Comparison of ENCODE assay signal across 1 cellular context in the genomic region with DNA sequence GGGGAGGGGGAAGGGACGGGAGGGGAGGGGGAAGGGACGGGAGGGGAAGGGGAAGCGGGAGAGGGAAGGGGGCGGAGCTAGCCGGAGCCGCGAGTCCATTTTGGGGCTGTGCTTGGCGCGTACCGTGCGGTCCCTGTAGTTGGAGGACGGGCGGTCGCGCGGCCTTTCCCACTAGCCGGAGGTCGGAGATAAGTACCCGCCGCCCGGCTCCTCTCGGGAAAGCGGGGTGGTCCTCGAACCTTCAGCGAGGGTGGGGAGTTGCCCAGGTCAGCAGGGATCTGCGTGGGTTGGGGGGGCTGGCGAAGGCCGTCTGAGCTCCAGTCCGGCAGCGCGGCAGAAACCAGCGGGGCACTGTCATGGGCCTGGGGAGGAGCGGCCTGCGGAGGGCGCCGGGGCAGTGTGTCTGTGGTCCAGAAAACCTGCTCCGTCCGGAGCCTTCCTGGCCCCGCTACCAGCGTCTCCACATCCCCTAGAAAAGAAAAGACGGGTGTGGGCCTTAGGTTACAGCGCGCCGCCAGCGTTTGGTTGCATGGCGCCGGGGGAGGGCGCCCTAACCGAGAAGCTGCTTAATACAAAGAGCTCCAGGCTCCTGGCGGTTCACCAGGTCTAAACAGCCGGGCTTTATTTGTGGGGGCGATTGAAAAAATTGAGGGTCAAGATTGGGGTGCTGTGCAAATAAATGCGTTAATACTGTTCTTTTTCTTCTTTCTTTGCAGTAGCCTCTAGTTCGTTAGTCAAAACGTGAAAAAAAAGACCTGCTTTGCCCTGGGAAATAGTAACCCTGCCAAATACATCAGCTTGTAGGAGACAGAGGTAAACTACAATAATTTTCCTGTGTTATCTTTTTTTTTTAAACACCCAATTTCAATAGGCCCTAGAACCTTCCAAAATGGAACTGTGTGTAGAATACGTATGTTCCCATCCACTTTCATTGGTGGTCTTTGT.
A peak's percentile ranks its signal among the peaks of the same experiment; 100 is the strongest.
TF ChIP-seq lines count a peak whose summit lies in the region.

A gene with protein sequence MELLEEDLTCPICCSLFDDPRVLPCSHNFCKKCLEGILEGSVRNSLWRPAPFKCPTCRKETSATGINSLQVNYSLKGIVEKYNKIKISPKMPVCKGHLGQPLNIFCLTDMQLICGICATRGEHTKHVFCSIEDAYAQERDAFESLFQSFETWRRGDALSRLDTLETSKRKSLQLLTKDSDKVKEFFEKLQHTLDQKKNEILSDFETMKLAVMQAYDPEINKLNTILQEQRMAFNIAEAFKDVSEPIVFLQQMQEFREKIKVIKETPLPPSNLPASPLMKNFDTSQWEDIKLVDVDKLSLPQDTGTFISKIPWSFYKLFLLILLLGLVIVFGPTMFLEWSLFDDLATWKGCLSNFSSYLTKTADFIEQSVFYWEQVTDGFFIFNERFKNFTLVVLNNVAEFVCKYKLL (plus strand): TSS at position 92 of the 945 bp plus-strand sequence. CDS start 14,899 bp downstream, outside the sequence.

TF ChIP-seq in HepG2, 621 proteins besides CTCF, POLR2A, EP300 and RAD21 (continued from another document and continues in another):
- TF ChIP-seq MXI1 (IDR thresholded peaks at IDR 0.05; ENCODE audit: borderline replicate concordance, low read depth, low read length) (peak; percentile 61; the same call in 1 of the 3 replicates), TAF1 (CRISPR knock-in tag; IDR thresholded peaks at IDR 0.05) (peak; percentile 71; the same call in 1 of the 2 replicates), ZC3H13 (CRISPR knock-in tag; IDR thresholded peaks at IDR 0.05) (no peak), ZZZ3 (CRISPR knock-in tag; IDR thresholded peaks at IDR 0.05; ENCODE audit: borderline replicate concordance) (no peak), GLMP (CRISPR knock-in tag; IDR thresholded peaks at IDR 0.05; ENCODE audit: borderline replicate concordance) (no peak), RAD51 (IDR thresholded peaks at IDR 0.05; ENCODE audit: borderline replicate concordance) (no peak), REXO4 (CRISPR knock-in tag; IDR thresholded peaks at IDR 0.05; ENCODE audit: borderline replicate concordance) (no peak), ZNF503 (CRISPR knock-in tag; IDR thresholded peaks at IDR 0.05) (no peak; the same call in 1 of the 2 replicates), ZNF710 (CRISPR knock-in tag; IDR thresholded peaks at IDR 0.05; ENCODE audit: borderline replicate concordance) (no peak; the same call in 1 of the 2 replicates), ZHX1 (CRISPR knock-in tag; IDR thresholded peaks at IDR 0.05; ENCODE audit: low read depth) (no peak; the same call in 1 of the 2 replicates), DNMT1 (CRISPR knock-in tag; IDR thresholded peaks at IDR 0.05) (no peak), TEAD3 (CRISPR knock-in tag; optimal IDR thresholded peaks at IDR 0.05; ENCODE audit: borderline replicate concordance) (no peak), ZBTB7B (CRISPR knock-in tag; IDR thresholded peaks at IDR 0.05) (no peak), PPARG (CRISPR knock-in tag; conservative IDR thresholded peaks at IDR 0.05) (no peak), BCL6 (CRISPR knock-in tag; IDR thresholded peaks at IDR 0.05) (peak; percentile 17; the same call in 1 of the 2 replicates), DNMT3B (CRISPR knock-in tag; conservative IDR thresholded peaks at IDR 0.05) (no peak), NPAS2 (CRISPR knock-in tag; IDR thresholded peaks at IDR 0.05; ENCODE audit: borderline replicate concordance) (no peak), SIN3B (IDR thresholded peaks at IDR 0.05; ENCODE audit: low read length) (no peak), ZNF556 (CRISPR knock-in tag; IDR thresholded peaks at IDR 0.05; ENCODE audit: borderline replicate concordance) (0 out of 2 replicates have a peak, but pooled peaks have one; percentile 39), ZNF7 (CRISPR knock-in tag; IDR thresholded peaks at IDR 0.05) (no peak), ZBTB42 (CRISPR knock-in tag; IDR thresholded peaks at IDR 0.05) (no peak), ZNF510 (CRISPR knock-in tag; IDR thresholded peaks at IDR 0.05; ENCODE audit: low read depth) (no peak), RFX1 (IDR thresholded peaks at IDR 0.05) (no peak), MEIS2 (CRISPR knock-in tag; IDR thresholded peaks at IDR 0.05) (no peak), ZNF136 (CRISPR knock-in tag; IDR thresholded peaks at IDR 0.05; ENCODE audit: low read depth) (no peak), NR3C1 (CRISPR knock-in tag; IDR thresholded peaks at IDR 0.05) (no peak), ZNF333 (CRISPR knock-in tag; IDR thresholded peaks at IDR 0.05; ENCODE audit: borderline replicate concordance) (no peak), BRCA1 (CRISPR knock-in tag; IDR thresholded peaks at IDR 0.05) (peak; percentile 69), ZNF513 (CRISPR knock-in tag; conservative IDR thresholded peaks at IDR 0.05) (no peak), TOPORS (CRISPR knock-in tag; IDR thresholded peaks at IDR 0.05) (no peak), ZNF737 (CRISPR knock-in tag; IDR thresholded peaks at IDR 0.05; ENCODE audit: borderline replicate concordance) (0 out of 2 replicates have a peak, but pooled peaks have one; percentile 57), SOX13 (IDR thresholded peaks at IDR 0.05) (no peak), SOX13 (CRISPR knock-in tag; conservative IDR thresholded peaks at IDR 0.05 in 1 of 2, IDR thresholded peaks at IDR 0.05 in 1 of 2) (peak in 1 of 2 experiments; percentile 27; a peak in 1 of 4 replicates), ZBTB1 (CRISPR knock-in tag; IDR thresholded peaks at IDR 0.05; ENCODE audit: borderline replicate concordance) (no peak), ZSCAN21 (CRISPR knock-in tag; IDR thresholded peaks at IDR 0.05; ENCODE audit: borderline replicate concordance) (no peak; the same call in 1 of the 2 replicates), RFXANK (CRISPR knock-in tag; IDR thresholded peaks at IDR 0.05) (no peak), ZNF768 (CRISPR knock-in tag; IDR thresholded peaks at IDR 0.05) (peak; percentile 73; the same call in 1 of the 2 replicates)
- TF ChIP-seq, protein P1, sequence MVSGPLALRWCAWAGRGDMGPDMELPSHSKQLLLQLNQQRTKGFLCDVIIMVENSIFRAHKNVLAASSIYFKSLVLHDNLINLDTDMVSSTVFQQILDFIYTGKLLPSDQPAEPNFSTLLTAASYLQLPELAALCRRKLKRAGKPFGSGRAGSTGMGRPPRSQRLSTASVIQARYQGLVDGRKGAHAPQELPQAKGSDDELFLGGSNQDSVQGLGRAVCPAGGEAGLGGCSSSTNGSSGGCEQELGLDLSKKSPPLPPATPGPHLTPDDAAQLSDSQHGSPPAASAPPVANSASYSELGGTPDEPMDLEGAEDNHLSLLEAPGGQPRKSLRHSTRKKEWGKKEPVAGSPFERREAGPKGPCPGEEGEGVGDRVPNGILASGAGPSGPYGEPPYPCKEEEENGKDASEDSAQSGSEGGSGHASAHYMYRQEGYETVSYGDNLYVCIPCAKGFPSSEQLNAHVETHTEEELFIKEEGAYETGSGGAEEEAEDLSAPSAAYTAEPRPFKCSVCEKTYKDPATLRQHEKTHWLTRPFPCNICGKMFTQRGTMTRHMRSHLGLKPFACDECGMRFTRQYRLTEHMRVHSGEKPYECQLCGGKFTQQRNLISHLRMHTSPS (CRISPR knock-in tag; IDR thresholded peaks at IDR 0.05; ENCODE audit: low read depth), result no peak
- TF ChIP-seq, protein P2, sequence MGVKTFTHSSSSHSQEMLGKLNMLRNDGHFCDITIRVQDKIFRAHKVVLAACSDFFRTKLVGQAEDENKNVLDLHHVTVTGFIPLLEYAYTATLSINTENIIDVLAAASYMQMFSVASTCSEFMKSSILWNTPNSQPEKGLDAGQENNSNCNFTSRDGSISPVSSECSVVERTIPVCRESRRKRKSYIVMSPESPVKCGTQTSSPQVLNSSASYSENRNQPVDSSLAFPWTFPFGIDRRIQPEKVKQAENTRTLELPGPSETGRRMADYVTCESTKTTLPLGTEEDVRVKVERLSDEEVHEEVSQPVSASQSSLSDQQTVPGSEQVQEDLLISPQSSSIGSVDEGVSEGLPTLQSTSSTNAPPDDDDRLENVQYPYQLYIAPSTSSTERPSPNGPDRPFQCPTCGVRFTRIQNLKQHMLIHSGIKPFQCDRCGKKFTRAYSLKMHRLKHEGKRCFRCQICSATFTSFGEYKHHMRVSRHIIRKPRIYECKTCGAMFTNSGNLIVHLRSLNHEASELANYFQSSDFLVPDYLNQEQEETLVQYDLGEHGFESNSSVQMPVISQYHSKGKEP (CRISPR knock-in tag; IDR thresholded peaks at IDR 0.05), result no peak
- TF ChIP-seq, protein P3, sequence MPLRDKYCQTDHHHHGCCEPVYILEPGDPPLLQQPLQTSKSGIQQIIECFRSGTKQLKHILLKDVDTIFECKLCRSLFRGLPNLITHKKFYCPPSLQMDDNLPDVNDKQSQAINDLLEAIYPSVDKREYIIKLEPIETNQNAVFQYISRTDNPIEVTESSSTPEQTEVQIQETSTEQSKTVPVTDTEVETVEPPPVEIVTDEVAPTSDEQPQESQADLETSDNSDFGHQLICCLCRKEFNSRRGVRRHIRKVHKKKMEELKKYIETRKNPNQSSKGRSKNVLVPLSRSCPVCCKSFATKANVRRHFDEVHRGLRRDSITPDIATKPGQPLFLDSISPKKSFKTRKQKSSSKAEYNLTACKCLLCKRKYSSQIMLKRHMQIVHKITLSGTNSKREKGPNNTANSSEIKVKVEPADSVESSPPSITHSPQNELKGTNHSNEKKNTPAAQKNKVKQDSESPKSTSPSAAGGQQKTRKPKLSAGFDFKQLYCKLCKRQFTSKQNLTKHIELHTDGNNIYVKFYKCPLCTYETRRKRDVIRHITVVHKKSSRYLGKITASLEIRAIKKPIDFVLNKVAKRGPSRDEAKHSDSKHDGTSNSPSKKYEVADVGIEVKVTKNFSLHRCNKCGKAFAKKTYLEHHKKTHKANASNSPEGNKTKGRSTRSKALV (CRISPR knock-in tag; IDR thresholded peaks at IDR 0.05), result 0 out of 2 replicates have a peak, but pooled peaks have one; percentile 56
